In the genomic region with DNA sequence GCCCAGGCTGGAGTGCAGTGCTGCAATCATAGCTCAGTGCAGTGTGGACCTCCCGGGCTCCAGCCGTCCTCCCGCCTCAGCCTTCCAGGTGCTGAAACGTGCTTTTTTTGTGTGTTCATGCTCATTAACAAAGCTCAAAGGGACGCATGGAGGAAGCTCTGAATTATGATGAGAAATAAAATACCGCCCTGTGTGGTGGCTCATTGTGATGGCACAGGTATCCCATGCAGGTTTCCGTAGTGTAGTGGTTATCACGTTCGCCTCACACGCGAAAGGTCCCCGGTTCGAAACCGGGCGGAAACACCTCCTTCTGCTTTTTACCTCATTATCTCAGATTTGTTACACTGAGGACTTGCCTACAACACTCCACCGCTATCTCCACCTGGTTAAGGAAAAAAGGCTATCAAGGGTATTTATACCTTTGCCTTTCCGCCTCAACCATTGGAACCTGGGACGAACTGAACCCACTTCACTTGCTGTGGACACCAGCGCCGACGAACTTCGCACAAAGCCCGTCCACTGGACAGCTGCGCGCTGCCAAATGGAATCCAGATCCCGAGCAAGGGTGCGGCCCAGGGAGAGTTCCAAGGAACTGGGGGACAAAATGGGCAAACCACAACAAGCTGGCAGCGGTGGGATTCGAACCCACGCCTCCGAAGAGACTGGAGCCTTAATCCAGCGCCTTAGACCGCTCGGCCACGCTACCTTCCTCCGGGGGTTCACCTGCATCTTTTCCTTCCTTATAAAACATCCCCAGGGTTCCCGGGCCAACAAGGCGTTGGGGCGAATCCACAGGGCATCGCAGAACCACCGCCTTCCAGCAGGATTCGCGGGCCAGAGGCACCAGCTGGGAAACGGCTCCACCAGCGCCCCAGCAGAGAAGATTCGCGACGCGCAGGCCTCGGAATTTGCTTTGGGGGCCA, we compare ENCODE assay signal across 8 cellular contexts. TPM values are rescaled to one million over a fixed set of nuclear protein-coding genes. Genes with fewer than 3 reads are reported as not detected.
A peak's percentile ranks its signal among the peaks of the same experiment; 100 is the strongest.
DNase-seq lines count a peak whose midpoint lies in the region; ATAC-seq and TF ChIP-seq lines count a peak whose summit lies in the region.

No MANE protein-coding gene starts in this region.

- peaks cover 19% of the 10 kb centered on the region for H3K27me3 Mint-ChIP-seq in central memory CD8-positive, alpha-beta T cell
- peaks cover 55% of the 10 kb centered on the region for H3K27me3 Mint-ChIP-seq in osteocyte (ENCODE audit: unreplicated experiment)

- H3K27ac ChIP-seq in caudate nucleus (ENCODE audit: low read depth, low read length), result no peak overlapping the region

- H3K27me3 ChIP-seq in GM06990 (replicated peaks; ENCODE audit: control insufficient read depth, insufficient read depth, low read length), result no peaks in the 10 kb centered on the region

- H3K36me3 Mint-ChIP-seq in central memory CD8-positive, alpha-beta T cell (ENCODE audit: insufficient read depth), result peaks cover 22% of the 10 kb centered on the region
- H3K36me3 Mint-ChIP-seq in osteocyte (ENCODE audit: unreplicated experiment), result no peaks in the 10 kb centered on the region

- peaks cover 31% of the 10 kb centered on the region for H3K4me1 Mint-ChIP-seq in central memory CD8-positive, alpha-beta T cell
- peaks cover 27% of the 10 kb centered on the region for H3K4me1 Mint-ChIP-seq in osteocyte (ENCODE audit: unreplicated experiment)

- peak; percentile 46 for ATAC-seq in HG02588 (IDR thresholded peaks at IDR 0.05; ENCODE audit: unreplicated experiment)
- peak; percentile 83 for ATAC-seq in central memory CD8-positive, alpha-beta T cell (replicated peaks; ENCODE audit: extremely low read depth, poor library complexity, severe bottlenecking)

- no peaks in the 10 kb centered on the region for H3K9me3 Mint-ChIP-seq in central memory CD8-positive, alpha-beta T cell
- H3K9me3 Mint-ChIP-seq in osteocyte (ENCODE audit: unreplicated experiment), result no peaks in the 10 kb centered on the region

- TF ChIP-seq POLR2A in Raji (IDR thresholded peaks at IDR 0.05; ENCODE audit: insufficient read depth, low read depth, low read length), result peak; percentile 56; the same call in 1 of the 2 replicates

- DNase-seq in GM06990 (ENCODE audit: extremely low read depth, insufficient read length) (peak; percentile 88), osteocyte (ENCODE audit: extremely low spot score, unreplicated experiment) (no peak), NCI-H1105 treated with DMSO at 0.1 percent for 48 hours (lab: John Stamatoyannopoulos, UW) (no peak), DMS153 (lab: John Stamatoyannopoulos, UW) (no peak), caudate nucleus (lab: John Stamatoyannopoulos, UW) (no peak)
- DNase-seq in central memory CD8-positive, alpha-beta T cell (ENCODE audit: low spot score in 2 of 2), result peak; percentile 39 to 67

- no peaks in the 10 kb centered on the region for H3K36me3 ChIP-seq in GM06990 (ENCODE audit: control insufficient read depth, insufficient read depth, low read length)

- TF ChIP-seq CTCF in GM06990 (IDR thresholded peaks at IDR 0.05; ENCODE audit: insufficient read depth, low read length, poor library complexity, severe bottlenecking) (no peak), osteocyte (IDR thresholded peaks at IDR 0.05) (no peak)

- peak overlapping the region; percentile 85 for H3K27ac Mint-ChIP-seq in central memory CD8-positive, alpha-beta T cell (ENCODE audit: low read depth)
- no peak overlapping the region for H3K27ac Mint-ChIP-seq in osteocyte (ENCODE audit: unreplicated experiment)

- H3K4me3 ChIP-seq in GM06990 (replicated peaks; ENCODE audit: low read depth, low read length), result peak overlapping the region; percentile 57

- peak overlapping the region; percentile 82 for H3K4me3 Mint-ChIP-seq in central memory CD8-positive, alpha-beta T cell
- H3K4me3 Mint-ChIP-seq in osteocyte (ENCODE audit: unreplicated experiment), result peak overlapping the region; percentile 40

RNA-seq across cellular contexts. Expression of gene OR2V2, which starts 26.3 kb away (rescaled TPM):
- not detected in 2 replicates for total RNA-seq in osteocyte

RNA-seq across cellular contexts. Expression of gene TRIM7, which starts 31.3 kb away (rescaled TPM):
- total RNA-seq in osteocyte, result 3.8 and 4.0 TPM in 2 replicates

RNA-seq across cellular contexts. Expression of gene OR2V1, which starts 42.7 kb away (rescaled TPM):
- total RNA-seq in osteocyte, result not detected in 2 replicates

RNA-seq across cellular contexts. Expression of gene TRIM41, which starts 49.4 kb away (rescaled TPM):
- 25.2 and 27.1 TPM in 2 replicates for total RNA-seq in osteocyte

Comparison
In these comparisons a context has a peak if more than half of its experiments do, and no peak if none do; other contexts are left out.
1. DNase-seq: peak in GM06990 (single experiment) and central memory CD8-positive, alpha-beta T cell (2 of 2); none in osteocyte (single experiment), NCI-H1105 treated with DMSO at 0.1 percent for 48 hours (single experiment), DMS153 (single experiment) and caudate nucleus (0 of 61).